10 cellular contexts compared by ENCODE assay signal in genomic region chr5:33313150-33313549, GRCh38.
DNase-seq lines count a peak whose midpoint lies in the region; ATAC-seq, FAIRE-seq and TF ChIP-seq lines count a peak whose summit lies in the region.
"Had no signal": no experiment of that assay in that cellular context is flagged by ENCODE, and none has a peak within 500 bp of the region (broad histone marks: within the 10 kb centered on the region; RNA-seq: fewer than 3 reads in every experiment).

No MANE protein-coding gene starts in this region.

- FAIRE-seq in H54 (lab: Jason Lieb, UNC) = peak; percentile 100

- no peaks in the 10 kb centered on the region for H3K9me3 ChIP-seq in esophagus squamous epithelium
- H3K9me3 ChIP-seq: SJCRH30 had no signal

- intact Hi-C loops in esophagus squamous epithelium (cut with DNase I) = no loop called here

- H3K27ac ChIP-seq in esophagus squamous epithelium = peak overlapping the region; percentile 55 to 83 (median 68)
- H3K27ac ChIP-seq: SJCRH30 had no signal

- no peak for DNase-seq in H54 (ENCODE audit: insufficient read length, low spot score)
- DNase-seq in RPMI7951 (ENCODE audit: low read depth) = peak; percentile 92
- no peak for DNase-seq in esophagus squamous epithelium (lab: John Stamatoyannopoulos, UW)
- DNase-seq in skeletal muscle cell (ENCODE audit: low read depth) = peak; percentile 98
- DNase-seq: NCI-H1436, nucleus accumbens had no signal

- 69 to 71% methylated on average over 3 of the region's 3 CpGs for WGBS in esophagus squamous epithelium, 2 donors

- TF ChIP-seq POLR2A in H54 (IDR thresholded peaks at IDR 0.05; ENCODE audit: low read depth, low read length) = no peak
- no peak for TF ChIP-seq POLR2A in esophagus squamous epithelium (IDR thresholded peaks at IDR 0.05)

- H3K4me1 ChIP-seq in esophagus squamous epithelium = peaks cover 0 to 38% (median 8%) of the 10 kb centered on the region in 3 donors
- H3K4me1 ChIP-seq: SJCRH30 had no signal

- no peak for TF ChIP-seq CTCF in esophagus squamous epithelium (IDR thresholded peaks at IDR 0.05)

- H3K4me3 ChIP-seq in esophagus squamous epithelium (no peak overlapping the region), skeletal muscle cell (ENCODE audit: low read depth, low read length) (no peak overlapping the region)
- H3K4me3 ChIP-seq: SJCRH30 had no signal

- ATAC-seq in GM18858 (IDR thresholded peaks at IDR 0.05; ENCODE audit: unreplicated experiment) (no peak), HG02884 (IDR thresholded peaks at IDR 0.05; ENCODE audit: unreplicated experiment) (no peak), HG03139 (IDR thresholded peaks at IDR 0.05; ENCODE audit: unreplicated experiment) (no peak)

- no peaks in the 10 kb centered on the region for H3K27me3 ChIP-seq in esophagus squamous epithelium
- H3K27me3 ChIP-seq: SJCRH30 had no signal

- no peaks in the 10 kb centered on the region for H3K36me3 ChIP-seq in esophagus squamous epithelium
- H3K36me3 ChIP-seq: SJCRH30 had no signal

Comparison
In these comparisons a context has a peak if more than half of its experiments do, and no peak if none do; other contexts are left out.
1. DNase-seq: peak in RPMI7951 (single experiment) and skeletal muscle cell (single experiment); none in H54 (single experiment) and esophagus squamous epithelium (single experiment).